6 cellular contexts compared by ENCODE assay signal in genomic region chr11:64875369-64876225, GRCh38. TPM values are rescaled to one million over a fixed set of nuclear protein-coding genes. Genes with fewer than 3 reads are reported as not detected.
DNase-seq lines count a peak whose midpoint lies in the region; ATAC-seq and TF ChIP-seq lines count a peak whose summit lies in the region.

No MANE protein-coding gene starts in this region.

- in situ Hi-C loops in ACHN (cut with HindIII; ENCODE audit: low pct_ligation_motif_present, low pct_unique_long_range_greater_than_20kb, low sequenced_read_pairs), result no loop called here

- no peak overlapping the region for H3K23ac ChIP-seq in neuronal stem cell (ENCODE audit: low read depth, low read length, poor library complexity)

- no peak overlapping the region for H2BK15ac ChIP-seq in neuronal stem cell (ENCODE audit: low read length)

- H2AK5ac ChIP-seq in neuronal stem cell (ENCODE audit: low read depth, low read length), result no peak overlapping the region

- H3K4me1 Mint-ChIP-seq in activated naive CD8-positive, alpha-beta T cell treated with anti-CD3 and anti-CD28 coated beads, Interleukin-2, amount 50 U/mL, for 24 hours, result peaks cover 80% of the 10 kb centered on the region

- no peaks in the 10 kb centered on the region for H3K27me3 Mint-ChIP-seq in activated naive CD8-positive, alpha-beta T cell treated with anti-CD3 and anti-CD28 coated beads, Interleukin-2, amount 50 U/mL, for 24 hours

- H2BK5ac ChIP-seq in neuronal stem cell (ENCODE audit: low read length), result no peak overlapping the region

- peak overlapping the region in 1 of 2 donors; percentile 56 for H3K4me3 ChIP-seq in neuronal stem cell (ENCODE audit: low read length in 2 of 2)

- no peak overlapping the region for H2BK12ac ChIP-seq in neuronal stem cell (ENCODE audit: low read length)

- H2BK120ac ChIP-seq in neuronal stem cell (ENCODE audit: low read depth, low read length), result no peak overlapping the region

- no peaks in the 10 kb centered on the region for H3K9me3 Mint-ChIP-seq in activated naive CD8-positive, alpha-beta T cell treated with anti-CD3 and anti-CD28 coated beads, Interleukin-2, amount 50 U/mL, for 24 hours

- peaks cover 0 to 4% of the 10 kb centered on the region in 2 donors for H3K9me3 ChIP-seq in neuronal stem cell (replicated peaks in 1 of 2; ENCODE audit: control insufficient read depth in 2 of 2, insufficient read depth in 1 of 2, low read depth in 1 of 2, low read length in 2 of 2)

- peaks cover 26 to 47% of the 10 kb centered on the region in 2 donors for H3K4me1 ChIP-seq in neuronal stem cell (ENCODE audit: control insufficient read depth in 2 of 2, insufficient read depth in 1 of 2, low read depth in 1 of 2, low read length in 2 of 2)

- peaks cover 14 to 23% of the 10 kb centered on the region in 2 donors for H3K36me3 ChIP-seq in neuronal stem cell (replicated peaks in 1 of 2; ENCODE audit: control insufficient read depth in 2 of 2, insufficient read depth in 2 of 2, low read length in 2 of 2)

- no peak overlapping the region for H3K18ac ChIP-seq in neuronal stem cell (ENCODE audit: low read length)

- peak overlapping the region; percentile 98 for H3K4me3 Mint-ChIP-seq in activated naive CD8-positive, alpha-beta T cell treated with anti-CD3 and anti-CD28 coated beads, Interleukin-2, amount 50 U/mL, for 24 hours

- peak overlapping the region; percentile 35 for H3K27ac Mint-ChIP-seq in activated naive CD8-positive, alpha-beta T cell treated with anti-CD3 and anti-CD28 coated beads, Interleukin-2, amount 50 U/mL, for 24 hours

- no peak overlapping the region for H4K91ac ChIP-seq in neuronal stem cell (ENCODE audit: low read depth, low read length, poor library complexity)

- no peak overlapping the region for H3K4ac ChIP-seq in neuronal stem cell (ENCODE audit: low read length)

- H3K4me2 ChIP-seq in neuronal stem cell (ENCODE audit: insufficient read depth, low read length, poor library complexity, severe bottlenecking), result no peak overlapping the region

- no peak overlapping the region for H3K27ac ChIP-seq in neuronal stem cell (replicated peaks; ENCODE audit: low read length)

- H4K8ac ChIP-seq in neuronal stem cell (ENCODE audit: low read depth, low read length), result no peak overlapping the region

- no peak overlapping the region for H3K14ac ChIP-seq in neuronal stem cell (ENCODE audit: low read length)

- H3K79me1 ChIP-seq in neuronal stem cell (ENCODE audit: low read depth, low read length), result peaks cover 13% of the 10 kb centered on the region

- peak overlapping the region; percentile 54 for H3K9ac ChIP-seq in neuronal stem cell (ENCODE audit: low read depth, low read length, poor library complexity)

- DNase-seq in activated naive CD8-positive, alpha-beta T cell treated with anti-CD3 and anti-CD28 coated beads, Interleukin-2, amount 50 U/mL, for 24 hours, result no peak
- DNase-seq in neuronal stem cell (ENCODE audit: low spot score), result no peak
- no peak for DNase-seq in ACHN

- TF ChIP-seq POLR2A in GM18505 (IDR thresholded peaks at IDR 0.05; ENCODE audit: borderline replicate concordance, extremely low read depth, insufficient read depth, insufficient read length), result peak; percentile 27

- ATAC-seq in GM18505 (IDR thresholded peaks at IDR 0.05; ENCODE audit: unreplicated experiment) (no peak), GM21529 (IDR thresholded peaks at IDR 0.05; ENCODE audit: unreplicated experiment) (no peak), GM19035 (IDR thresholded peaks at IDR 0.05; ENCODE audit: unreplicated experiment) (no peak)
- no peak for ATAC-seq in activated naive CD8-positive, alpha-beta T cell treated with anti-CD3 and anti-CD28 coated beads, Interleukin-2, amount 50 U/mL, for 24 hours

- WGBS in neuronal stem cell (ENCODE audit: extremely low coverage in 2 of 2, insufficient read length in 2 of 2, insufficient replicate concordance in 1 of 2), 2 donors, result no CpG with 5 or more reads among the region's 17 CpGs

- peaks cover 44% of the 10 kb centered on the region for H3K36me3 Mint-ChIP-seq in activated naive CD8-positive, alpha-beta T cell treated with anti-CD3 and anti-CD28 coated beads, Interleukin-2, amount 50 U/mL, for 24 hours (ENCODE audit: low read depth)

- H2AFZ ChIP-seq in neuronal stem cell (ENCODE audit: low read length), result no peak overlapping the region

- H3K27me3 ChIP-seq in neuronal stem cell (ENCODE audit: control insufficient read depth in 3 of 3, insufficient read depth in 3 of 3, low read depth in 1 of 3, low read length in 3 of 3), result no peaks in the 10 kb centered on the region

RNA-seq across cellular contexts. Expression of gene EHD1, which starts 2.8 kb away (rescaled TPM):
- polyA plus RNA-seq in neuronal stem cell (2013, experiment 1 of 2), result 24.4 TPM
- 23.3 TPM for polyA plus RNA-seq in neuronal stem cell (2013, experiment 2 of 2)

RNA-seq across cellular contexts. Expression of gene CDC42BPG, which starts 31.1 kb away (rescaled TPM):
- 1.1 TPM for polyA plus RNA-seq in neuronal stem cell (2013, experiment 1 of 2)
- polyA plus RNA-seq in neuronal stem cell (2013, experiment 2 of 2), result 1.1 TPM

RNA-seq across cellular contexts. Expression of gene ATG2A, which starts 41.4 kb away (rescaled TPM):
- polyA plus RNA-seq in neuronal stem cell (2013, experiment 1 of 2), result 5.3 TPM
- polyA plus RNA-seq in neuronal stem cell (2013, experiment 2 of 2), result 5.5 TPM

RNA-seq across cellular contexts. Expression of gene PPP2R5B, which starts 48.9 kb away (rescaled TPM):
- 5.7 TPM for polyA plus RNA-seq in neuronal stem cell (2013, experiment 1 of 2)
- polyA plus RNA-seq in neuronal stem cell (2013, experiment 2 of 2), result 6.1 TPM
